Comparison of ENCODE assay signal across 8 cellular contexts in genomic region chr1:202546377-202546776, GRCh38.
DNase-seq lines count a peak whose midpoint lies in the region; ATAC-seq and TF ChIP-seq lines count a peak whose summit lies in the region.
"Not testable (repeated sequence)": the region's sequence is repeated elsewhere in the genome, so short reads cannot be mapped to it uniquely, and the experiment has no call there.

No MANE protein-coding gene starts in this region.

- H3K4me3 ChIP-seq in adipocyte (ENCODE audit: low read length) (peak overlapping the region; percentile 28), left ventricle myocardium inferior (peak overlapping the region; percentile 6), psoas muscle (peak overlapping the region; percentile 25)

- H3K9me3 ChIP-seq in adipocyte (ENCODE audit: control insufficient read depth, low read length); left ventricle myocardium inferior (replicated peaks); psoas muscle: not testable (repeated sequence)

- H3K9me3 Mint-ChIP-seq in type B pancreatic cell: not testable (repeated sequence)

- intact Hi-C loops in left ventricle myocardium inferior (cut with micrococcal nuclease); psoas muscle (cut with DNase I): not testable (repeated sequence)

- H3K27me3 ChIP-seq in adipocyte (replicated peaks; ENCODE audit: control insufficient read depth, insufficient read depth, low read length); left ventricle myocardium inferior (ENCODE audit: low read depth); psoas muscle (ENCODE audit: insufficient read depth in 3 of 3, low read length in 2 of 3): not testable (repeated sequence)

- peaks cover 19% of the 10 kb centered on the region for H3K4me1 ChIP-seq in adipocyte (ENCODE audit: control insufficient read depth, insufficient read depth, low read length)
- H3K4me1 ChIP-seq in left ventricle myocardium inferior: peaks cover 95% of the 10 kb centered on the region
- peaks cover 50% of the 10 kb centered on the region for H3K4me1 ChIP-seq in psoas muscle

- ATAC-seq in GM18498 (IDR thresholded peaks at IDR 0.05; ENCODE audit: unreplicated experiment) (peak; percentile 28), GM19467 (IDR thresholded peaks at IDR 0.05; ENCODE audit: unreplicated experiment) (peak; percentile 12), HG02840 (IDR thresholded peaks at IDR 0.05; ENCODE audit: low FRiP score, unreplicated experiment) (peak; percentile 27), HG03432 (IDR thresholded peaks at IDR 0.05; ENCODE audit: unreplicated experiment) (peak; percentile 30), psoas muscle (peak in 3 of 4 donors; percentile 6 to 27 (median 19))

- not testable (repeated sequence) for H3K4me3 Mint-ChIP-seq in type B pancreatic cell

- H3K27ac ChIP-seq in left ventricle myocardium inferior (replicated peaks): peak overlapping the region; percentile 65
- peak overlapping the region; percentile 75 for H3K27ac ChIP-seq in psoas muscle

- not testable (repeated sequence) for DNase-seq in adipocyte (ENCODE audit: low read depth); left ventricle myocardium inferior; type B pancreatic cell (ENCODE audit: extremely low spot score, unreplicated experiment)
- DNase-seq in psoas muscle: peak in 1 of 2 donors; percentile 23

- H3K9ac ChIP-seq in adipocyte (ENCODE audit: low read length): not testable (repeated sequence)

- not testable (repeated sequence) for H3K27me3 Mint-ChIP-seq in type B pancreatic cell

- peaks cover 22% of the 10 kb centered on the region for H3K4me1 Mint-ChIP-seq in type B pancreatic cell (ENCODE audit: unreplicated experiment)

- H3K36me3 Mint-ChIP-seq in type B pancreatic cell: not testable (repeated sequence)

- H3K27ac Mint-ChIP-seq in type B pancreatic cell: peak overlapping the region; percentile 37

- WGBS in psoas muscle, 3 donors: 47 to 67% (median 51%) methylated on average over 3 of the region's 3 CpGs

- not testable (repeated sequence) for TF ChIP-seq CTCF in left ventricle myocardium inferior (IDR thresholded peaks at IDR 0.05; ENCODE audit: borderline replicate concordance); psoas muscle (IDR thresholded peaks at IDR 0.05); type B pancreatic cell (conservative IDR thresholded peaks at IDR 0.05)

- H3K36me3 ChIP-seq in adipocyte (ENCODE audit: control insufficient read depth, insufficient read depth, low read length, severe bottlenecking); left ventricle myocardium inferior; psoas muscle (ENCODE audit: insufficient read depth in 1 of 2, low read depth in 1 of 2): not testable (repeated sequence)
